ENCODE assay signal across 38 cellular contexts in the genomic region with DNA sequence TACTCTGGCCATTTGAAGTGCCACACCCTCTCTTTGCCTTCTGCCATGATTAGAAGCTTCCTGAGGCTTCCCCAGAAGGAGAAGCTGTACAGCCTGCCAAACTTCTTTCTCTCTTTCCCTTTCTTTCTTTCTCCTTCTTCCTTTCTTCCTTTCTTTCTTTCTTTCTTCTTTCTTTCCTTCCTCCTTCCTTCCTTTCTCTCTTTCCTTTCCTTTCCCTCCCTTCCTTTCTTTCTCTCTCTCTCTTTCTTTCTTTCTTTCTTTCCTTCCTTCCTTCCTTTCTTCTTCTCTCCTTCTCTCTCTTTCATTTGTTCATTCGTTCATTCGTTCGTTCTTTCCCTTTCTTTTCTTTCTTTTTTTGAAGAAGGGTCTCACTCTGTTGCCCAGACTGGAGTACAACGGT.
"Had no signal": no experiment of that assay in that cellular context is flagged by ENCODE, and none has a peak within 500 bp of the region (broad histone marks: within the 10 kb centered on the region; RNA-seq: fewer than 3 reads in every experiment).

No MANE protein-coding gene starts in this region.

- H3K27me3 ChIP-seq: adrenal gland, ascending aorta, body of pancreas, brain microvascular endothelial cell, breast epithelium, cardiac muscle cell had no signal

- H3K27ac ChIP-seq: adrenal gland, ascending aorta, body of pancreas, brain microvascular endothelial cell, breast epithelium, cardiac muscle cell had no signal

- H3K36me3 ChIP-seq: adrenal gland, ascending aorta, brain microvascular endothelial cell, breast epithelium, cardiac muscle cell had no signal

- H3K4me1 Mint-ChIP-seq: activated naive CD8-positive, alpha-beta T cell treated with anti-CD3 and anti-CD28 coated beads, Interleukin-2, amount 10 ng/mL, durations not matched to agents 7 days and 5 days; activated naive CD8-positive, alpha-beta T cell treated with anti-CD3 and anti-CD28 coated beads, Interleukin-2, amount 50 U/mL, for 24 hours had no signal

- H3K4me1 ChIP-seq: ascending aorta, body of pancreas, breast epithelium had no signal

- H3K4me3 Mint-ChIP-seq: activated naive CD4-positive, alpha-beta T cell treated with anti-CD3 and anti-CD28 coated beads, Interleukin-2, amount 10 ng/mL, durations not matched to agents 7 days and 5 days; activated naive CD8-positive, alpha-beta T cell; activated naive CD8-positive, alpha-beta T cell treated with anti-CD3 and anti-CD28 coated beads for 36 hours; activated naive CD8-positive, alpha-beta T cell treated with anti-CD3 and anti-CD28 coated beads, Interleukin-2, amount 10 ng/mL, durations not matched to agents 7 days and 5 days; activated naive CD8-positive, alpha-beta T cell treated with anti-CD3 and anti-CD28 coated beads, Interleukin-2, amount 50 U/mL, for 24 hours; activated T-cell treated with anti-CD3 and anti-CD28 coated beads, Interleukin-2, amount 50 U/mL, for 24 hours; activated T-cell treated with anti-CD3 and anti-CD28 coated beads, Interleukin-2, amount 50 U/mL, for 4 hours; activated T-cell treated with anti-CD3 and anti-CD28 coated beads, Interleukin-2, amount 50 U/mL, for 72 hours; activated T-helper 1 cell treated with anti-CD3 and anti-CD28 coated beads, Interleukin-12 subunit alpha, Interleukin-12 subunit beta, Interleukin-2, Interleukin-4 antibody, amounts not matched to agents 30 ng/mL and 10 ng/mL and 1 ng/mL, durations not matched to agents 14 hours and 24 hours and 36 hours; activated T-helper 17 cell treated with anti-CD3 and anti-CD28 coated beads, Interleukin-2, amount 50 U/mL, for 72 hours; brain; central memory CD8-positive, alpha-beta T cell had no signal

- H3K9me3 ChIP-seq: adrenal gland, ascending aorta, body of pancreas had no signal

- H3K4me3 ChIP-seq: adrenal gland, ascending aorta, body of pancreas, breast epithelium, cardiac muscle cell had no signal

- H3K27me3 Mint-ChIP-seq: activated naive CD4-positive, alpha-beta T cell treated with anti-CD3 and anti-CD28 coated beads, Interleukin-2, amount 10 ng/mL, durations not matched to agents 7 days and 5 days; activated naive CD8-positive, alpha-beta T cell; activated naive CD8-positive, alpha-beta T cell treated with anti-CD3 and anti-CD28 coated beads for 36 hours; activated naive CD8-positive, alpha-beta T cell treated with anti-CD3 and anti-CD28 coated beads, Interleukin-2, amount 10 ng/mL, durations not matched to agents 7 days and 5 days; activated naive CD8-positive, alpha-beta T cell treated with anti-CD3 and anti-CD28 coated beads, Interleukin-2, amount 50 U/mL, for 24 hours; activated T-cell treated with anti-CD3 and anti-CD28 coated beads, Interleukin-2, amount 50 U/mL, for 24 hours; activated T-helper 17 cell treated with anti-CD3 and anti-CD28 coated beads, Interleukin-2, amount 50 U/mL, for 72 hours; central memory CD8-positive, alpha-beta T cell had no signal

- H3K36me3 Mint-ChIP-seq: activated naive CD4-positive, alpha-beta T cell treated with anti-CD3 and anti-CD28 coated beads, Interleukin-2, amount 10 ng/mL, durations not matched to agents 7 days and 5 days; activated naive CD4-positive, alpha-beta T cell treated with anti-CD3 and anti-CD28 coated beads, Interleukin-2, amount 50 U/mL, for 72 hours; activated naive CD8-positive, alpha-beta T cell; activated naive CD8-positive, alpha-beta T cell treated with anti-CD3 and anti-CD28 coated beads for 36 hours; activated naive CD8-positive, alpha-beta T cell treated with anti-CD3 and anti-CD28 coated beads, Interleukin-2, amount 10 ng/mL, durations not matched to agents 7 days and 5 days; brain had no signal

- H3K27ac Mint-ChIP-seq: activated naive CD4-positive, alpha-beta T cell treated with anti-CD3 and anti-CD28 coated beads, Interleukin-2, amount 10 ng/mL, durations not matched to agents 7 days and 5 days; activated naive CD4-positive, alpha-beta T cell treated with anti-CD3 and anti-CD28 coated beads, Interleukin-2, amount 50 U/mL, for 72 hours; activated naive CD8-positive, alpha-beta T cell; activated naive CD8-positive, alpha-beta T cell treated with anti-CD3 and anti-CD28 coated beads for 36 hours; activated naive CD8-positive, alpha-beta T cell treated with anti-CD3 and anti-CD28 coated beads, Interleukin-2, amount 10 ng/mL, durations not matched to agents 7 days and 5 days; activated naive CD8-positive, alpha-beta T cell treated with anti-CD3 and anti-CD28 coated beads, Interleukin-2, amount 50 U/mL, for 24 hours; activated T-cell treated with anti-CD3 and anti-CD28 coated beads, Interleukin-2, amount 50 U/mL, for 24 hours; activated T-helper 1 cell treated with anti-CD3 and anti-CD28 coated beads, Interleukin-12 subunit alpha, Interleukin-12 subunit beta, Interleukin-2, Interleukin-4 antibody, amounts not matched to agents 30 ng/mL and 10 ng/mL and 1 ng/mL, durations not matched to agents 14 hours and 24 hours and 36 hours; activated T-helper 17 cell treated with anti-CD3 and anti-CD28 coated beads, Interleukin-2, amount 50 U/mL, for 72 hours; activated T-helper 2 cell treated with anti-CD3 and anti-CD28 coated beads, Interferon-gamma antibody, Interleukin-2, Interleukin-4, amounts not matched to agents 10 μg/mL and 5 μg/mL and 100 μg/mL, durations not matched to agents 14 hours and 24 hours and 36 hours; brain had no signal

- ATAC-seq: activated naive CD4-positive, alpha-beta T cell treated with anti-CD3 and anti-CD28 coated beads, Interleukin-2, amount 50 U/mL, for 72 hours; activated naive CD8-positive, alpha-beta T cell treated with anti-CD3 and anti-CD28 coated beads, Interleukin-2, amount 50 U/mL, for 24 hours; activated T-cell treated with anti-CD3 and anti-CD28 coated beads, Interleukin-2, amount 50 U/mL, for 4 hours; activated T-cell treated with anti-CD3 and anti-CD28 coated beads, Interleukin-2, amount 50 U/mL, for 72 hours; activated T-helper 17 cell treated with anti-CD3 and anti-CD28 coated beads, Interleukin-2, amount 50 U/mL, for 72 hours; body of pancreas had no signal

- H3K9me3 Mint-ChIP-seq: activated naive CD4-positive, alpha-beta T cell treated with anti-CD3 and anti-CD28 coated beads, Interleukin-2, amount 10 ng/mL, durations not matched to agents 7 days and 5 days; activated naive CD8-positive, alpha-beta T cell treated with anti-CD3 and anti-CD28 coated beads for 36 hours; activated naive CD8-positive, alpha-beta T cell treated with anti-CD3 and anti-CD28 coated beads, Interleukin-2, amount 10 ng/mL, durations not matched to agents 7 days and 5 days; activated T-cell treated with anti-CD3 and anti-CD28 coated beads, Interleukin-2, amount 50 U/mL, for 24 hours; activated T-cell treated with anti-CD3 and anti-CD28 coated beads, Interleukin-2, amount 50 U/mL, for 4 hours; activated T-helper 1 cell treated with anti-CD3 and anti-CD28 coated beads, Interleukin-12 subunit alpha, Interleukin-12 subunit beta, Interleukin-2, Interleukin-4 antibody, amounts not matched to agents 30 ng/mL and 10 ng/mL and 1 ng/mL, durations not matched to agents 14 hours and 24 hours and 36 hours; activated T-helper 17 cell treated with anti-CD3 and anti-CD28 coated beads, Interleukin-2, amount 50 U/mL, for 72 hours; activated T-helper 2 cell treated with anti-CD3 and anti-CD28 coated beads, Interferon-gamma antibody, Interleukin-2, Interleukin-4, amounts not matched to agents 10 μg/mL and 5 μg/mL and 100 μg/mL, durations not matched to agents 14 hours and 24 hours and 36 hours had no signal

- FAIRE-seq: astrocyte, bronchial epithelial cell had no signal

- DNase-seq: activated effector memory CD4-positive, alpha-beta T cell treated with anti-CD3 and anti-CD28 coated beads, Interleukin-2, amount 50 U/mL, for 16 hours; activated effector memory CD4-positive, alpha-beta T cell treated with Interleukin-2 at 50 U/mL for 16 hours; activated gamma-delta T cell; activated gamma-delta T cell treated with Interleukin-2 at 50 U/mL for 16 hours; activated naive CD4-positive, alpha-beta T cell; activated naive CD4-positive, alpha-beta T cell treated with anti-CD3 and anti-CD28 coated beads, Interleukin-2, amount 10 ng/mL, durations not matched to agents 7 days and 5 days; activated naive CD4-positive, alpha-beta T cell treated with anti-CD3 and anti-CD28 coated beads, Interleukin-2, amount 50 U/mL, for 16 hours; activated naive CD4-positive, alpha-beta T cell treated with Interleukin-2 at 50 U/mL for 16 hours; activated naive CD8-positive, alpha-beta T cell treated with anti-CD3 and anti-CD28 coated beads for 36 hours; activated naive CD8-positive, alpha-beta T cell treated with anti-CD3 and anti-CD28 coated beads, Interleukin-2, amount 10 ng/mL, durations not matched to agents 7 days and 5 days; activated naive CD8-positive, alpha-beta T cell treated with anti-CD3 and anti-CD28 coated beads, Interleukin-2, amount 50 U/mL, for 24 hours; activated T-cell treated with anti-CD3 and anti-CD28 coated beads, Interleukin-2, amount 50 U/mL, for 1 hour; activated T-cell treated with anti-CD3 and anti-CD28 coated beads, Interleukin-2, amount 50 U/mL, for 24 hours; activated T-cell treated with anti-CD3 and anti-CD28 coated beads, Interleukin-2, amount 50 U/mL, for 4 hours; activated T-cell treated with anti-CD3 and anti-CD28 coated beads, Interleukin-2, amount 50 U/mL, for 48 hours; activated T-cell treated with anti-CD3 and anti-CD28 coated beads, Interleukin-2, amount 50 U/mL, for 72 hours; adrenal gland; amniotic stem cell; amygdala; anterior cingulate cortex; aorta; body of pancreas; brain microvascular endothelial cell; caudate nucleus; central memory CD4-positive, alpha-beta T cell; cerebellar nuclear complex had no signal
